ENCODE assay signal across 12 cellular contexts in genomic region chr5:154740957-154741356, GRCh38. TPM values are rescaled to one million over a fixed set of nuclear protein-coding genes. Genes with fewer than 3 reads are reported as not detected.
A peak's percentile ranks its signal among the peaks of the same experiment; 100 is the strongest.
DNase-seq lines count a peak whose midpoint lies in the region; ATAC-seq and TF ChIP-seq lines count a peak whose summit lies in the region.
"Had no signal": no experiment of that assay in that cellular context is flagged by ENCODE, and none has a peak within 500 bp of the region (broad histone marks: within the 10 kb centered on the region; RNA-seq: fewer than 3 reads in every experiment).

No MANE protein-coding gene starts in this region.

- no peak overlapping the region for H2AFZ ChIP-seq in fibroblast of lung (ENCODE audit: low read length)

- in situ Hi-C loops in GM13976 (cut with MboI; ENCODE audit: low sequenced_read_pairs, unreplicated experiment): no loop called here

- DNase-seq in AG08395 (ENCODE audit: low spot score) (peak; percentile 74), NCI-H69 (lab: John Stamatoyannopoulos, UW) (peak; percentile 73), fibroblast of lung (ENCODE audit: low read depth in 2 of 2) (peak; percentile 66 to 71), midbrain (lab: John Stamatoyannopoulos, UW) (peak; percentile 30), GM13976 (ENCODE audit: low spot score) (no peak), immature natural killer cell (no peak), dermis blood vessel endothelial cell (no peak)
- DNase-seq: activated CD4-positive, alpha-beta T cell treated with anti-CD3 and anti-CD28 coated beads, Interleukin-2, amount 10 ng/mL, durations not matched to agents 7 days and 5 days; activated naive CD8-positive, alpha-beta T cell treated with anti-CD3 and anti-CD28 coated beads for 36 hours; NCI-H187 had no signal

- peaks cover 0 to 5% (median 0%) of the 10 kb centered on the region in 3 donors for H3K27me3 Mint-ChIP-seq in immature natural killer cell (ENCODE audit: low read depth in 3 of 3)
- H3K27me3 Mint-ChIP-seq: activated CD4-positive, alpha-beta T cell treated with anti-CD3 and anti-CD28 coated beads, Interleukin-2, amount 10 ng/mL, durations not matched to agents 7 days and 5 days had no signal

- no peaks in the 10 kb centered on the region for H4K20me1 ChIP-seq in fibroblast of lung (ENCODE audit: control insufficient read depth, extremely low read depth, insufficient read depth, low read length)

- no peaks in the 10 kb centered on the region for H3K79me2 ChIP-seq in fibroblast of lung (ENCODE audit: control insufficient read depth, insufficient read depth, low read length)

- H3K36me3 ChIP-seq in fibroblast of lung (ENCODE audit: control insufficient read depth, insufficient read depth, low read length): no peaks in the 10 kb centered on the region
- H3K36me3 ChIP-seq: tibial nerve had no signal

- TF ChIP-seq CTCF in fibroblast of lung (conservative IDR thresholded peaks at IDR 0.05 in 1 of 2, IDR thresholded peaks at IDR 0.05 in 1 of 2; ENCODE audit: low read depth in 1 of 2, low read length in 2 of 2) (no peak), GM13976 (IDR thresholded peaks at IDR 0.05; ENCODE audit: borderline replicate concordance, control extremely low read depth, extremely low read depth, insufficient read depth, missing control alignments) (no peak)

- H3K36me3 Mint-ChIP-seq in immature natural killer cell: no peaks in the 10 kb centered on the region
- H3K36me3 Mint-ChIP-seq: activated naive CD8-positive, alpha-beta T cell treated with anti-CD3 and anti-CD28 coated beads for 36 hours had no signal

- no peak overlapping the region for H3K4me3 ChIP-seq in fibroblast of lung (replicated peaks in 1 of 4; ENCODE audit: control extremely low read depth in 1 of 4, insufficient read depth in 1 of 4, low read depth in 3 of 4, low read length in 4 of 4)
- H3K4me3 ChIP-seq: tibial nerve had no signal

- H3K4me2 ChIP-seq in fibroblast of lung (ENCODE audit: extremely low read depth, insufficient read depth, low read length): no peak overlapping the region

- peaks cover 2% of the 10 kb centered on the region for H3K4me1 ChIP-seq in fibroblast of lung (ENCODE audit: control insufficient read depth, extremely low read depth, insufficient read depth, low read length)

- no peaks in the 10 kb centered on the region for H3K9me3 Mint-ChIP-seq in immature natural killer cell
- H3K9me3 Mint-ChIP-seq: activated CD4-positive, alpha-beta T cell treated with anti-CD3 and anti-CD28 coated beads, Interleukin-2, amount 10 ng/mL, durations not matched to agents 7 days and 5 days; activated naive CD8-positive, alpha-beta T cell treated with anti-CD3 and anti-CD28 coated beads for 36 hours had no signal

- no peak overlapping the region for H3K27ac ChIP-seq in fibroblast of lung (ENCODE audit: insufficient read depth, low read length)

- ATAC-seq in HG03521 (IDR thresholded peaks at IDR 0.05; ENCODE audit: unreplicated experiment): no peak

- H3K9me3 ChIP-seq in fibroblast of lung (ENCODE audit: control insufficient read depth, insufficient read depth, low read depth, low read length): no peaks in the 10 kb centered on the region
- H3K9me3 ChIP-seq: tibial nerve had no signal

- H3K27me3 ChIP-seq in fibroblast of lung (ENCODE audit: control insufficient read depth, insufficient read depth, low read length): no peaks in the 10 kb centered on the region
- H3K27me3 ChIP-seq: tibial nerve had no signal

- H3K27ac Mint-ChIP-seq in immature natural killer cell: peak overlapping the region in 1 of 6 donors; percentile 50
- H3K27ac Mint-ChIP-seq: activated CD4-positive, alpha-beta T cell treated with anti-CD3 and anti-CD28 coated beads, Interleukin-2, amount 10 ng/mL, durations not matched to agents 7 days and 5 days; activated naive CD8-positive, alpha-beta T cell treated with anti-CD3 and anti-CD28 coated beads for 36 hours had no signal

- no peaks in the 10 kb centered on the region for H3K4me1 Mint-ChIP-seq in immature natural killer cell
- H3K4me1 Mint-ChIP-seq: activated CD4-positive, alpha-beta T cell treated with anti-CD3 and anti-CD28 coated beads, Interleukin-2, amount 10 ng/mL, durations not matched to agents 7 days and 5 days; activated naive CD8-positive, alpha-beta T cell treated with anti-CD3 and anti-CD28 coated beads for 36 hours had no signal

- no peak overlapping the region for H3K9ac ChIP-seq in fibroblast of lung (ENCODE audit: insufficient read depth, low read length)

- H3K4me3 Mint-ChIP-seq in immature natural killer cell: no peak overlapping the region
- H3K4me3 Mint-ChIP-seq: activated CD4-positive, alpha-beta T cell treated with anti-CD3 and anti-CD28 coated beads, Interleukin-2, amount 10 ng/mL, durations not matched to agents 7 days and 5 days; activated naive CD8-positive, alpha-beta T cell treated with anti-CD3 and anti-CD28 coated beads for 36 hours had no signal

RNA-seq across cellular contexts. Expression of gene LARP1, which starts 14.2 kb away (rescaled TPM):
- total RNA-seq in fibroblast of lung (32.4 and 51.0 TPM in 2 replicates), dermis blood vessel endothelial cell (43.7 and 82.4 TPM in 2 replicates)
- polyA plus RNA-seq in fibroblast of lung (81.3 and 115 TPM in 2 replicates), immature natural killer cell (10 to 100 TPM in 1 of 3 donors, 1 to 10 TPM in 2; 3.9 to 18.2 (median 5.0) TPM)
- 76.2 and 79.9 TPM in 2 replicates for polyA plus RNA-seq in fibroblast of lung (2012)
- polyA minus RNA-seq in fibroblast of lung (ENCODE audit: low replicate concordance): 154 and 232 TPM in 2 replicates

Comparison
In these comparisons a context has a peak if more than half of its experiments do, and no peak if none do; other contexts are left out.
1. DNase-seq: peak in AG08395 (single experiment), NCI-H69 (single experiment), fibroblast of lung (2 of 2) and midbrain (single experiment); none in GM13976 (single experiment), immature natural killer cell (0 of 3) and dermis blood vessel endothelial cell (single experiment).